ENCODE assay signal across 10 cellular contexts in genomic region chr10:13056461-13057077, GRCh38. TPM values are rescaled to one million over a fixed set of nuclear protein-coding genes. Genes with fewer than 3 reads are reported as not detected.
DNase-seq lines count a peak whose midpoint lies in the region; ATAC-seq and TF ChIP-seq lines count a peak whose summit lies in the region.
"Had no signal": no experiment of that assay in that cellular context is flagged by ENCODE, and none has a peak within 500 bp of the region (broad histone marks: within the 10 kb centered on the region; RNA-seq: fewer than 3 reads in every experiment).

No MANE protein-coding gene starts in this region.

- no peak overlapping the region for H3K27ac ChIP-seq in Panc1 (ENCODE audit: low read length)
- no peak overlapping the region for H3K27ac ChIP-seq in fibroblast of lung (ENCODE audit: insufficient read depth, low read length)
- H3K27ac ChIP-seq in effector memory CD4-positive, alpha-beta T cell (ENCODE audit: insufficient read depth, low read length, poor library complexity, severe bottlenecking): no peak overlapping the region

- H3K4me1 ChIP-seq in Panc1 (ENCODE audit: control insufficient read depth, insufficient read depth, low read length) (no peaks in the 10 kb centered on the region), fibroblast of lung (ENCODE audit: control insufficient read depth, extremely low read depth, insufficient read depth, low read length) (no peaks in the 10 kb centered on the region)
- no peaks in the 10 kb centered on the region for H3K4me1 ChIP-seq in effector memory CD4-positive, alpha-beta T cell (ENCODE audit: control insufficient read depth, insufficient read depth, low read length, poor library complexity, severe bottlenecking)

- intact Hi-C loops in Panc1 (cut with micrococcal nuclease; ENCODE audit: unreplicated experiment): no loop called here

- H3K79me2 ChIP-seq in fibroblast of lung (ENCODE audit: control insufficient read depth, insufficient read depth, low read length): no peaks in the 10 kb centered on the region

- CTCF ChIA-PET in Panc1 (lab: Charles Lee): no interaction called here

- no peak; the same call in 1 of the 2 replicates for ATAC-seq in Panc1

- peak; percentile 71 for TF ChIP-seq CTCF in Panc1 (IDR thresholded peaks at IDR 0.05)
- TF ChIP-seq CTCF in fibroblast of lung (conservative IDR thresholded peaks at IDR 0.05 in 1 of 2, IDR thresholded peaks at IDR 0.05 in 1 of 2; ENCODE audit: low read depth in 1 of 2, low read length in 2 of 2): peak in 1 of 2 donors; percentile 44
- TF ChIP-seq CTCF in GM13977 (IDR thresholded peaks at IDR 0.05; ENCODE audit: extremely low read depth, insufficient read depth, missing control alignments): no peak

- H3K4me3 ChIP-seq in Panc1 (ENCODE audit: low read depth in 2 of 2, low read length in 2 of 2) (no peak overlapping the region), fibroblast of lung (replicated peaks in 1 of 4; ENCODE audit: control extremely low read depth in 1 of 4, insufficient read depth in 1 of 4, low read depth in 3 of 4, low read length in 4 of 4) (no peak overlapping the region)
- no peak overlapping the region for H3K4me3 ChIP-seq in effector memory CD4-positive, alpha-beta T cell (ENCODE audit: insufficient read depth, low read depth, low read length, poor library complexity, severe bottlenecking)

- peak; percentile 1 for DNase-seq in NCI-H2227 (lab: John Stamatoyannopoulos, UW; ENCODE audit: unreplicated experiment)
- DNase-seq in NCI-H2227 treated with DMSO at 0.1 percent for 48 hours (lab: John Stamatoyannopoulos, UW): no peak
- DNase-seq in Panc1 (ENCODE audit: low read depth, low spot score): no peak
- peak; percentile 12 to 14 for DNase-seq in fibroblast of lung (ENCODE audit: low read depth in 2 of 2)
- peak; percentile 50 for DNase-seq in superior temporal gyrus (ENCODE audit: extremely low spot score)
- no peak for DNase-seq in erythroblast (lab: John Stamatoyannopoulos, UW)
- no peak for DNase-seq in GM13977 (ENCODE audit: low spot score)
- no peak for DNase-seq in effector memory CD4-positive, alpha-beta T cell
- DNase-seq: activated B cell treated with CpG ODN at 0.5 μM for 24 hours; CD4-positive, alpha-beta memory T cell had no signal

- no peaks in the 10 kb centered on the region for H3K27me3 ChIP-seq in Panc1 (ENCODE audit: control insufficient read depth, insufficient read depth, low read length)
- peaks cover 4% of the 10 kb centered on the region for H3K27me3 ChIP-seq in fibroblast of lung (ENCODE audit: control insufficient read depth, insufficient read depth, low read length)
- no peaks in the 10 kb centered on the region for H3K27me3 ChIP-seq in effector memory CD4-positive, alpha-beta T cell (replicated peaks; ENCODE audit: control insufficient read depth, insufficient read depth, low read length, poor library complexity, severe bottlenecking)

- H4K20me1 ChIP-seq in fibroblast of lung (ENCODE audit: control insufficient read depth, extremely low read depth, insufficient read depth, low read length): no peaks in the 10 kb centered on the region

- no peak for TF ChIP-seq POLR2A in erythroblast (IDR thresholded peaks at IDR 0.05; ENCODE audit: low read length)

- no peak overlapping the region for H3K9ac ChIP-seq in fibroblast of lung (ENCODE audit: insufficient read depth, low read length)

- H3K36me3 ChIP-seq in Panc1 (ENCODE audit: control insufficient read depth, insufficient read depth, low read length) (no peaks in the 10 kb centered on the region), fibroblast of lung (ENCODE audit: control insufficient read depth, insufficient read depth, low read length) (no peaks in the 10 kb centered on the region)
- no peaks in the 10 kb centered on the region for H3K36me3 ChIP-seq in effector memory CD4-positive, alpha-beta T cell (ENCODE audit: control insufficient read depth, insufficient read depth, low read length)

- no TSS peak for BruUV-seq in Panc1 (replicated peaks; lab: Mats Ljungman, UMichigan)

- in situ Hi-C loops in Panc1 (cut with HindIII; ENCODE audit: low pct_unique_long_range_greater_than_20kb, low sequenced_read_pairs) (no loop called here), GM13977 (cut with MboI; ENCODE audit: low pct_unique_long_range_greater_than_20kb, low sequenced_read_pairs, unreplicated experiment) (no loop called here)

- H3K4me2 ChIP-seq in fibroblast of lung (ENCODE audit: extremely low read depth, insufficient read depth, low read length): no peak overlapping the region

- POLR2A ChIA-PET in Panc1 (lab: Charles Lee): no interaction called here

- H2AFZ ChIP-seq in fibroblast of lung (ENCODE audit: low read length): no peak overlapping the region

- H3K9me3 ChIP-seq in Panc1 (ENCODE audit: control insufficient read depth, insufficient read depth, low read depth, low read length): no peaks in the 10 kb centered on the region
- H3K9me3 ChIP-seq in fibroblast of lung (ENCODE audit: control insufficient read depth, insufficient read depth, low read depth, low read length): no peaks in the 10 kb centered on the region
- H3K9me3 ChIP-seq in effector memory CD4-positive, alpha-beta T cell (ENCODE audit: control insufficient read depth, low read length): no peaks in the 10 kb centered on the region

RNA-seq across cellular contexts. Expression of gene OPTN, which starts 43.4 kb away (rescaled TPM):
- total RNA-seq in Panc1 (2021; ENCODE audit: unreplicated experiment) (66.8 TPM), fibroblast of lung (99.6 and 156 TPM in 2 replicates)
- polyA plus RNA-seq in Panc1 (2012; ENCODE audit: insufficient read length): 101 TPM
- 82.9 and 139 TPM in 2 replicates for polyA plus RNA-seq in fibroblast of lung
- polyA plus RNA-seq in fibroblast of lung (2012): 133 and 178 TPM in 2 replicates
- 41.9 and 63.1 TPM in 2 replicates for polyA minus RNA-seq in fibroblast of lung (ENCODE audit: low replicate concordance)

RNA-seq across cellular contexts. Expression of gene CCDC3, which starts 55.1 kb away (rescaled TPM):
- 0.10 TPM for total RNA-seq in Panc1 (2021; ENCODE audit: unreplicated experiment)
- polyA plus RNA-seq in Panc1 (2012; ENCODE audit: insufficient read length): not detected
- total RNA-seq in fibroblast of lung: 0.26 and 0.33 TPM in 2 replicates
- polyA plus RNA-seq in fibroblast of lung: 0.36 and 0.65 TPM in 2 replicates
- 0.30 and 0.37 TPM in 2 replicates for polyA plus RNA-seq in fibroblast of lung (2012)
- 0.15 and 1.8 TPM in 2 replicates for polyA minus RNA-seq in fibroblast of lung (ENCODE audit: low replicate concordance)
- total RNA-seq: CD4-positive, alpha-beta memory T cell had no signal
- polyA plus RNA-seq: CD4-positive, alpha-beta memory T cell had no signal

Comparison
In these comparisons a context has a peak if more than half of its experiments do, and no peak if none do; other contexts are left out.
1. DNase-seq: peak in NCI-H2227 (single experiment), fibroblast of lung (2 of 2) and superior temporal gyrus (single experiment); none in NCI-H2227 treated with DMSO at 0.1 percent for 48 hours (single experiment), Panc1 (single experiment), erythroblast (0 of 2), GM13977 (single experiment) and effector memory CD4-positive, alpha-beta T cell (0 of 3).